Comparison of ENCODE assay signal across 8 cellular contexts in genomic region chr20:49278817-49279676, GRCh38. TPM values are rescaled to one million over a fixed set of nuclear protein-coding genes. Genes with fewer than 3 reads are reported as not detected.
DNase-seq lines count a peak whose midpoint lies in the region; ATAC-seq, FAIRE-seq and TF ChIP-seq lines count a peak whose summit lies in the region.

No MANE protein-coding gene starts in this region.

- H3K27me3 ChIP-seq in BJ (ENCODE audit: control insufficient read depth, insufficient read depth, low read length): no peaks in the 10 kb centered on the region
- H3K27me3 ChIP-seq in esophagus muscularis mucosa: no peaks in the 10 kb centered on the region
- no peaks in the 10 kb centered on the region for H3K27me3 ChIP-seq in neutrophil

- no peak for FAIRE-seq in urothelium cell line (lab: Jason Lieb, UNC)

- H3K9me3 ChIP-seq in esophagus muscularis mucosa: peaks cover 0 to 14% (median 5%) of the 10 kb centered on the region in 4 donors
- H3K9me3 ChIP-seq in neutrophil: peaks cover 2% of the 10 kb centered on the region

- WGBS in esophagus muscularis mucosa: 24% methylated on average over 29 of the region's 33 CpGs

- H3K36me3 ChIP-seq in BJ (ENCODE audit: control insufficient read depth, insufficient read depth, low read length): peaks cover 40% of the 10 kb centered on the region
- H3K36me3 ChIP-seq in esophagus muscularis mucosa: peaks cover 41 to 64% (median 56%) of the 10 kb centered on the region in 4 donors
- H3K36me3 ChIP-seq in neutrophil: peaks cover 68% of the 10 kb centered on the region

- intact Hi-C loops in esophagus muscularis mucosa (cut with DNase I): no loop called here

- no peak for DNase-seq in BJ (ENCODE audit: low read depth)
- peak; percentile 54 for DNase-seq in HT1080 (ENCODE audit: low read depth)
- DNase-seq in activated CD4-positive, alpha-beta T cell treated with anti-CD3 and anti-CD28 coated beads, Interleukin-2, amount 50 U/mL, for 48 hours: peak; percentile 50 to 59
- no peak for DNase-seq in esophagus muscularis mucosa (ENCODE audit: extremely low spot score)
- no peak for DNase-seq in urothelium cell line (ENCODE audit: low spot score)

- TF ChIP-seq CTCF in BJ (IDR thresholded peaks at IDR 0.05; ENCODE audit: insufficient read depth, low read depth, low read length) (no peak), esophagus muscularis mucosa (IDR thresholded peaks at IDR 0.05) (no peak), neutrophil (IDR thresholded peaks at IDR 0.05) (no peak)

- ATAC-seq in GM19351 (IDR thresholded peaks at IDR 0.05; ENCODE audit: unreplicated experiment) (no peak), HG02981 (IDR thresholded peaks at IDR 0.05; ENCODE audit: unreplicated experiment) (no peak)

- H3K4me3 ChIP-seq in BJ (ENCODE audit: low read depth, low read length): peak overlapping the region; percentile 91
- peak overlapping the region; percentile 77 to 98 (median 87) for H3K4me3 ChIP-seq in esophagus muscularis mucosa
- peak overlapping the region; percentile 98 to 99 for H3K4me3 ChIP-seq in neutrophil (ENCODE audit: low read depth in 1 of 2, low read length in 1 of 2)

- CTCF ChIA-PET in BJ (lab: Yijun Ruan, JAX): no interaction called here

- H3K27ac ChIP-seq in esophagus muscularis mucosa (replicated peaks in 1 of 4) (peak overlapping the region; percentile 91 to 99 (median 96)), neutrophil (peak overlapping the region; percentile 97)

- H3K4me1 ChIP-seq in esophagus muscularis mucosa: peaks cover 43 to 81% (median 76%) of the 10 kb centered on the region in 4 donors
- peaks cover 54 to 71% of the 10 kb centered on the region in 2 experiments for H3K4me1 ChIP-seq in neutrophil (ENCODE audit: control insufficient read depth in 1 of 2, insufficient read depth in 1 of 2, low read depth in 1 of 2, low read length in 1 of 2)

- TF ChIP-seq EP300 in esophagus muscularis mucosa (IDR thresholded peaks at IDR 0.05): no peak

- TF ChIP-seq POLR2A in esophagus muscularis mucosa (IDR thresholded peaks at IDR 0.05; ENCODE audit: low read depth): no peak

- POLR2A ChIA-PET in BJ (lab: Charles Lee): no interaction called here

RNA-seq across cellular contexts. Expression of gene ZNFX1, which starts 1.2 kb away (rescaled TPM):
- polyA plus RNA-seq in BJ (2011; rRNA removed): 11.2 and 12.8 TPM in 2 replicates
- polyA minus RNA-seq in BJ (2011; rRNA and poly(A)+ RNA removed): 33.7 and 43.7 TPM in 2 replicates
- 34.1 and 37.4 TPM in 2 replicates for total RNA-seq in HT1080 (2014; rRNA removed; shearing (Covaris generic))
- 15.3 and 18.9 TPM in 2 replicates for polyA plus RNA-seq in HT1080 (2015; cell fraction: cytosol; rRNA removed)
- 41.7 and 42.2 TPM in 2 replicates for polyA plus RNA-seq in HT1080 (2015; cell fraction: nucleus; rRNA removed)
- total RNA-seq in esophagus muscularis mucosa: 10 to 100 TPM; 35.7 to 46.7 (median 41.3) TPM

RNA-seq across cellular contexts. Expression of gene DDX27, which starts 59.8 kb away (rescaled TPM):
- 26.3 and 31.9 TPM in 2 replicates for polyA plus RNA-seq in BJ (2011; rRNA removed)
- polyA minus RNA-seq in BJ (2011; rRNA and poly(A)+ RNA removed): 19.7 and 30.0 TPM in 2 replicates
- total RNA-seq in HT1080 (2014; rRNA removed; shearing (Covaris generic)): 61.9 and 68.6 TPM in 2 replicates
- polyA plus RNA-seq in HT1080 (2015; cell fraction: cytosol; rRNA removed): 20.6 and 25.5 TPM in 2 replicates
- polyA plus RNA-seq in HT1080 (2015; cell fraction: nucleus; rRNA removed): 35.1 and 35.2 TPM in 2 replicates
- total RNA-seq in esophagus muscularis mucosa: 10 to 100 TPM; 25.7 to 35.0 (median 30.2) TPM

Comparison
In these comparisons a context has a peak if more than half of its experiments do, and no peak if none do; other contexts are left out.
1. DNase-seq: peak in HT1080 (single experiment) and activated CD4-positive, alpha-beta T cell treated with anti-CD3 and anti-CD28 coated beads, Interleukin-2, amount 50 U/mL, for 48 hours (2 of 2); none in BJ (single experiment), esophagus muscularis mucosa (single experiment) and urothelium cell line (single experiment).
2. Peak in every context shown above with its lines, with median percentiles within 50 percentile points of each other: H3K4me3 ChIP-seq.